ENCODE assay signal across 8 cellular contexts in the genomic region with DNA sequence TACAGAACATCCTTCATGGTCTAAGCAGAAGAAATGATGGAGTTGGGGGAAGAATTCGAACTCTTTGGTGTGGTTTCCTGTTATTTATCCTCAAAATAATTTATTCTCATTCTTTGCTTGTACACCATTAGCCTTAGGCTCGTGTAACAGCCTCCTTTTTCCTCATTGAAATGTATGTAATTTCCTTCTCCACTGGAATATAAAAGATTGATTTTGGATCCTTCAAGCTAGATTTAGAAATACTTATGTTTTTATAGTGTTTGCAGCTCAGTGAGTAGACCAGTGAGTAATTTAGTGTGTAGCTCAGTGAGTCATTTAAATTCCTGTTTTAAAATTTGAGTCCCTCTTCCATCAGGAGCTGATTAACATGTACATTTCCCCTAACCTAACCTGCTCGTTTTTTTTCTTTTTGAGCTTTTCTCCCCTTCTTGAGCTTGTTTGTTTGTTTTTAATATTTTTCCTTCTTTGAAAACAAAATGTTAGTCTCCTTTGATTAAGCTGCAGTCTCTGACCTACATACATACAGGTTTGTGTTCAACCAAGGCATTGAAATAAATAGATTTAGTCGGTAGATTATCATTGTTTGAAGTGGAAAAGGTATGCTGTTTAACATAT. TPM values are rescaled to one million over a fixed set of nuclear protein-coding genes. Genes with fewer than 3 reads are reported as not detected.
A peak's percentile ranks its signal among the peaks of the same experiment; 100 is the strongest.
DNase-seq lines count a peak whose midpoint lies in the region; ATAC-seq and TF ChIP-seq lines count a peak whose summit lies in the region.

No MANE protein-coding gene starts in this region.

- H3K4me1 ChIP-seq in DOHH2 (ENCODE audit: control insufficient read depth, low read length) (peaks cover 76% of the 10 kb centered on the region), PC-3 (ENCODE audit: insufficient read depth, low read length) (peaks cover 72% of the 10 kb centered on the region)

- H3K36me3 ChIP-seq in DOHH2 (ENCODE audit: control insufficient read depth, low read length) (peaks cover 17% of the 10 kb centered on the region; the same call in 1 of the 2 replicates), PC-3 (ENCODE audit: low read depth, low read length) (no peaks in the 10 kb centered on the region)

- H3K9me3 Mint-ChIP-seq in nephron progenitor cell: no peaks in the 10 kb centered on the region

- intact Hi-C loops in PC-3 (cut with micrococcal nuclease): no loop called here

- H3K27me3 ChIP-seq in DOHH2 (ENCODE audit: control insufficient read depth, low read length): no peaks in the 10 kb centered on the region
- H3K27me3 ChIP-seq in PC-3 (ENCODE audit: low read length): no peaks in the 10 kb centered on the region

- H3K27me3 Mint-ChIP-seq in nephron progenitor cell (ENCODE audit: low read depth, poor library complexity): no peaks in the 10 kb centered on the region

- TF ChIP-seq CTCF in DOHH2 (IDR thresholded peaks at IDR 0.05; ENCODE audit: low read depth, low read length, poor library complexity, severe bottlenecking) (no peak), PC-3 (conservative IDR thresholded peaks at IDR 0.05; ENCODE audit: low read depth, low read length) (no peak), nephron progenitor cell (IDR thresholded peaks at IDR 0.05) (no peak)

- BruUV-seq in PC-3 (replicated peaks; lab: Mats Ljungman, UMichigan): no TSS peak

- DNase-seq in PC-3: peak; percentile 75
- DNase-seq in dedifferentiated amniotic fluid mesenchymal stem cell (ENCODE audit: extremely low spot score): peak; percentile 45
- no peak for DNase-seq in nephron progenitor cell
- no peak for DNase-seq in NCI-H1694 treated with DMSO at 0.1 percent for 48 hours (lab: John Stamatoyannopoulos, UW)
- DNase-seq in Ammon's horn (ENCODE audit: low spot score): no peak
- DNase-seq in GM19238 (ENCODE audit: insufficient read length, low spot score): no peak

- peaks cover 100% of the 10 kb centered on the region for H3K79me2 ChIP-seq in DOHH2 (ENCODE audit: control insufficient read depth, low read length)
- peaks cover 99% of the 10 kb centered on the region for H3K79me2 ChIP-seq in PC-3 (ENCODE audit: low read length)

- peak overlapping the region; percentile 57 for H3K27ac Mint-ChIP-seq in nephron progenitor cell

- no peaks in the 10 kb centered on the region for H3K9me2 ChIP-seq in DOHH2 (replicated peaks; ENCODE audit: control insufficient read depth, low read length)
- H3K9me2 ChIP-seq in PC-3 (replicated peaks; ENCODE audit: low read length): no peaks in the 10 kb centered on the region

- no peak overlapping the region for H2AFZ ChIP-seq in PC-3 (ENCODE audit: low read length)

- peak overlapping the region; percentile 38 for H3K9ac ChIP-seq in PC-3 (ENCODE audit: low read length)

- H3K4me3 ChIP-seq in DOHH2 (ENCODE audit: low read length): peak overlapping the region; percentile 3; the same call in 1 of the 2 replicates
- peak overlapping the region; percentile 64 for H3K4me3 ChIP-seq in PC-3 (ENCODE audit: low read length)

- H3K4me3 Mint-ChIP-seq in nephron progenitor cell: peak overlapping the region; percentile 34

- POLR2A ChIA-PET in PC-3 (lab: Charles Lee; ENCODE audit: unreplicated experiment): interaction anchor here (0.7 kb wide), 1 partner anchor 47 kb away, joined by 3 read pairs; no protein-coding TSS in a partner anchor

- CTCF ChIA-PET in PC-3 (lab: Charles Lee): interaction anchor here (0.6 kb wide), 1 partner anchor 44 kb away, joined by 3 read pairs; no protein-coding TSS in a partner anchor

- H3K27ac ChIP-seq in DOHH2 (ENCODE audit: low read depth, low read length) (no peak overlapping the region), PC-3 (ENCODE audit: low read length) (peak overlapping the region; percentile 85)

- peaks cover 8% of the 10 kb centered on the region for H3K36me3 Mint-ChIP-seq in nephron progenitor cell (ENCODE audit: low read depth)

- H4K20me1 ChIP-seq in DOHH2 (ENCODE audit: control insufficient read depth, insufficient read depth, low read depth, low read length) (peaks cover 44% of the 10 kb centered on the region), PC-3 (ENCODE audit: low read length) (peaks cover 75% of the 10 kb centered on the region)

- H3K4me1 Mint-ChIP-seq in nephron progenitor cell: peaks cover 77% of the 10 kb centered on the region

- H3K9me3 ChIP-seq in DOHH2 (ENCODE audit: control insufficient read depth, insufficient read depth, low read length) (no peaks in the 10 kb centered on the region), PC-3 (ENCODE audit: low read length) (no peaks in the 10 kb centered on the region)

- ATAC-seq in PC-3 (peak; percentile 72), GM19395 (IDR thresholded peaks at IDR 0.05; ENCODE audit: unreplicated experiment) (no peak)

- H3F3A ChIP-seq in DOHH2 (ENCODE audit: control insufficient read depth, insufficient read depth) (peaks cover 19% of the 10 kb centered on the region), PC-3 (ENCODE audit: low read length, unreplicated experiment) (peaks cover 7% of the 10 kb centered on the region)

- peak overlapping the region; percentile 31 for H3K4me2 ChIP-seq in DOHH2 (ENCODE audit: low read length)
- peak overlapping the region; percentile 91 for H3K4me2 ChIP-seq in PC-3 (ENCODE audit: low read length)

RNA-seq across cellular contexts. Expression of a gene that starts 5.6 kb away (rescaled TPM):
- total RNA-seq in PC-3 (2014; rRNA removed): 26.9 and 27.3 TPM in 2 replicates

Comparison
In these comparisons a context has a peak if more than half of its experiments do, and no peak if none do; other contexts are left out.
1. DNase-seq: peak in PC-3 (single experiment) and dedifferentiated amniotic fluid mesenchymal stem cell (single experiment); none in nephron progenitor cell (single experiment), NCI-H1694 treated with DMSO at 0.1 percent for 48 hours (single experiment), Ammon's horn (single experiment) and GM19238 (single experiment).